ENCODE assay signal across 23 cellular contexts in genomic region chr16:19406891-19407491, GRCh38. TPM values are rescaled to one million over a fixed set of nuclear protein-coding genes. Genes with fewer than 3 reads are reported as not detected.
DNase-seq lines count a peak whose midpoint lies in the region; FAIRE-seq and TF ChIP-seq lines count a peak whose summit lies in the region.
"Had no signal": no experiment of that assay in that cellular context is flagged by ENCODE, and none has a peak within 500 bp of the region (broad histone marks: within the 10 kb centered on the region; RNA-seq: fewer than 3 reads in every experiment).

No MANE protein-coding gene starts in this region.

- peaks cover 0 to 12% (median 5%) of the 10 kb centered on the region in 4 experiments; a peak in 4 of 7 replicates for H3K27me3 ChIP-seq in H1 (replicated peaks in 1 of 4; ENCODE audit: control insufficient read depth in 3 of 4, extremely low read depth in 1 of 4, insufficient read depth in 3 of 4, low read length in 3 of 4)

- no peak for TF ChIP-seq EP300 in H1 (IDR thresholded peaks at IDR 0.05; ENCODE audit: borderline replicate concordance in 1 of 2, low read depth in 2 of 2, low read length in 2 of 2)

- no peak overlapping the region for H4K5ac ChIP-seq in H1 (ENCODE audit: insufficient read length, low read depth, low read length)

- no peak overlapping the region for H2BK15ac ChIP-seq in H1 (ENCODE audit: low read length)

- H3K18ac ChIP-seq in H1 (ENCODE audit: extremely low read depth, low read length): no peak overlapping the region

- H2BK12ac ChIP-seq in H1 (ENCODE audit: low read depth, low read length): no peak overlapping the region

- no peak overlapping the region for H3K9ac ChIP-seq in H1 (replicated peaks in 1 of 4; ENCODE audit: extremely low read depth in 1 of 4, low read depth in 3 of 4, low read length in 3 of 4)

- no peak for TF ChIP-seq RAD21 in H1 (IDR thresholded peaks at IDR 0.05 in 1 of 2, conservative IDR thresholded peaks at IDR 0.05 in 1 of 2; ENCODE audit: low read depth in 2 of 2, low read length in 2 of 2)

- H3K4ac ChIP-seq in H1 (replicated peaks; ENCODE audit: insufficient read length, low read depth, low read length): no peak overlapping the region

- H4K8ac ChIP-seq in H1 (ENCODE audit: extremely low read depth, insufficient read depth, low read length): no peak overlapping the region

- no peak overlapping the region for H2BK20ac ChIP-seq in H1 (ENCODE audit: low read length)

- no peak overlapping the region for H2AFZ ChIP-seq in H1 (ENCODE audit: low read length)

- POLR2A ChIA-PET in H1 (lab: Charles Lee; ENCODE audit: partially characterized antibody): interaction anchor here (1.3 kb wide), 1 partner anchor 11 kb away, joined by 3 read pairs; the partner anchor contains the start of gene TMC5

- peaks cover 1% of the 10 kb centered on the region for H3K36me3 Mint-ChIP-seq in progenitor cell of endocrine pancreas (ENCODE audit: insufficient read depth)

- H2AK5ac ChIP-seq in H1 (ENCODE audit: low read depth, low read length): no peak overlapping the region

- no peak overlapping the region for H2BK5ac ChIP-seq in H1 (ENCODE audit: low read depth, low read length)

- H3K4me1 Mint-ChIP-seq in progenitor cell of endocrine pancreas (ENCODE audit: low read depth): peaks cover 10% of the 10 kb centered on the region

- H3K14ac ChIP-seq in H1 (ENCODE audit: insufficient read length): no peak overlapping the region

- H3K9me3 Mint-ChIP-seq in progenitor cell of endocrine pancreas (ENCODE audit: low read depth): peaks cover 9% of the 10 kb centered on the region

- WGBS in H1 (ENCODE audit: extremely low coverage in 1 of 2, insufficient coverage in 1 of 2, insufficient read length in 1 of 2, insufficient replicate concordance in 2 of 2, low coverage in 1 of 2, low lambda C conversion rate in 2 of 2, missing lambda C conversion rate in 1 of 2), 2 experiments: 27% methylated on average over 5 of the region's 5 CpGs; no CpG with 5 or more reads in 1 of the 2 experiments

- no peaks in the 10 kb centered on the region for H3K79me1 ChIP-seq in H1 (ENCODE audit: low read depth, low read length)

- peak overlapping the region in 1 of 4 experiments; percentile 14; a peak in 2 of 8 replicates for H3K4me3 ChIP-seq in H1 (ENCODE audit: extremely low read depth in 1 of 4, insufficient read depth in 2 of 4, low read depth in 3 of 4, low read length in 4 of 4)
- H3K4me3 ChIP-seq: A549 had no signal

- H3K27me3 Mint-ChIP-seq in progenitor cell of endocrine pancreas: peaks cover 5% of the 10 kb centered on the region

- no peak overlapping the region for H3K27ac ChIP-seq in H1 (ENCODE audit: low read depth, low read length)
- H3K27ac ChIP-seq: 22Rv1, A549, C4-2B had no signal

- TF ChIP-seq POLR2A in H1 (IDR thresholded peaks at IDR 0.05; ENCODE audit: control extremely low read depth in 1 of 2, low read depth in 2 of 2, low read length in 2 of 2): no peak

- H3K9me3 ChIP-seq in H1 (ENCODE audit: insufficient read depth in 2 of 2, low read depth in 1 of 2, low read length in 1 of 2): peaks cover 5 to 9% of the 10 kb centered on the region in 2 experiments; a peak in 3 of 4 replicates

- H4K20me1 ChIP-seq in H1 (replicated peaks in 1 of 2; ENCODE audit: control insufficient read depth in 1 of 2, insufficient read depth in 2 of 2, low read length in 2 of 2): no peaks in the 10 kb centered on the region

- CTCF ChIA-PET in H1 (lab: Charles Lee; ENCODE audit: partially characterized antibody): interaction anchor here (0.7 to 2.8 kb wide), 5 partner anchors 15 to 163 kb away, joined by 3 to 13 read pairs (median 6); no protein-coding TSS in a partner anchor

- no peak for TF ChIP-seq CTCF in H1 (IDR thresholded peaks at IDR 0.05; ENCODE audit: control extremely low read depth in 1 of 3, insufficient read depth in 1 of 3, low read depth in 1 of 3, low read length in 3 of 3)
- TF ChIP-seq CTCF in progenitor cell of endocrine pancreas (IDR thresholded peaks at IDR 0.05; ENCODE audit: unreplicated experiment): no peak
- no peak for TF ChIP-seq CTCF in D721Med (IDR thresholded peaks at IDR 0.05; ENCODE audit: insufficient read depth, missing control alignments)

- no peak for FAIRE-seq in H1 (lab: Jason Lieb, UNC)
- FAIRE-seq in D721Med (lab: Jason Lieb, UNC): no peak
- FAIRE-seq: A549, H54, HepG2, HTR-8/SVneo had no signal

- peak overlapping the region in 1 of 2 experiments; percentile 21; a peak in 1 of 4 replicates for H3K4me2 ChIP-seq in H1 (ENCODE audit: insufficient read depth in 1 of 2, low read depth in 2 of 2, low read length in 2 of 2)
- H3K4me2 ChIP-seq: A549 had no signal

- peak overlapping the region; percentile 77 for H3K27ac Mint-ChIP-seq in progenitor cell of endocrine pancreas
- H3K27ac Mint-ChIP-seq: CD4-positive, alpha-beta T cell; HFFc6; IgD-negative memory B cell had no signal

- H4K91ac ChIP-seq in H1 (replicated peaks; ENCODE audit: insufficient read length, low read length): no peak overlapping the region

- no peaks in the 10 kb centered on the region for H3K36me3 ChIP-seq in H1 (ENCODE audit: control insufficient read depth in 2 of 4, insufficient read depth in 4 of 4, low read length in 3 of 4)

- H2BK120ac ChIP-seq in H1 (replicated peaks; ENCODE audit: low read depth, low read length): no peak overlapping the region

- H3K23ac ChIP-seq in H1 (ENCODE audit: insufficient read length): no peak overlapping the region

- no peak overlapping the region for H3K4me3 Mint-ChIP-seq in progenitor cell of endocrine pancreas (ENCODE audit: low read depth)
- H3K4me3 Mint-ChIP-seq: CD4-positive, alpha-beta T cell; HFFc6 had no signal

- H3K56ac ChIP-seq in H1 (replicated peaks; ENCODE audit: insufficient read length, low read depth, low read length): no peak overlapping the region

- peak; percentile 84 for DNase-seq in ELF-1 (ENCODE audit: low read depth, low spot score)
- peak; percentile 54 for DNase-seq in M059J (ENCODE audit: low read depth)
- DNase-seq in H1 (ENCODE audit: low read depth in 1 of 2, low spot score in 2 of 2): peak in 1 of 2 experiments; percentile 21
- DNase-seq in progenitor cell of endocrine pancreas (ENCODE audit: low spot score, unreplicated experiment): no peak
- DNase-seq in D721Med (ENCODE audit: insufficient read length, low spot score): no peak
- DNase-seq in T-helper 9 cell: no peak
- DNase-seq in RPMI8226: no peak
- DNase-seq: AML-193; Caco-2; CD4-positive, alpha-beta T cell; DMS153; DMS79; GF-D8; HFFc6; KBM-7 had no signal

- H3K4me1 ChIP-seq in H1 (replicated peaks in 1 of 4; ENCODE audit: control insufficient read depth in 3 of 4, insufficient read depth in 4 of 4, low read length in 3 of 4): peaks cover 0 to 3% (median 2%) of the 10 kb centered on the region in 4 experiments; a peak in 4 of 7 replicates
- H3K4me1 ChIP-seq: Caco-2 had no signal

- no peaks in the 10 kb centered on the region for H3K79me2 ChIP-seq in H1 (ENCODE audit: control insufficient read depth in 1 of 2, insufficient read depth in 2 of 2, low read length in 2 of 2)

- H3K23me2 ChIP-seq in H1 (ENCODE audit: low read depth, low read length): peaks cover 7% of the 10 kb centered on the region; the same call in 1 of the 2 replicates

TF ChIP-seq in H1, 55 proteins besides CTCF, POLR2A, EP300 and RAD21 (continues in another document):
- TF ChIP-seq FOSL1 (IDR thresholded peaks at IDR 0.05; ENCODE audit: insufficient read depth, low read depth, low read length) (no peak), RNF2 (IDR thresholded peaks at IDR 0.05; ENCODE audit: borderline replicate concordance, low read depth, low read length, missing control alignments, poor library complexity, severe bottlenecking) (no peak), TCF12 (IDR thresholded peaks at IDR 0.05; ENCODE audit: low read depth, low read length) (0 out of 2 replicates have a peak, but pooled peaks have one; percentile 13), YY1 (IDR thresholded peaks at IDR 0.05; ENCODE audit: low read depth, low read length) (peak; percentile 39; the same call in 1 of the 2 replicates), TAF7 (optimal IDR thresholded peaks at IDR 0.05; ENCODE audit: borderline replicate concordance, low read depth, low read length) (peak; percentile 14), HDAC2 (IDR thresholded peaks at IDR 0.05; ENCODE audit: borderline replicate concordance in 1 of 2, low read depth in 2 of 2, low read length in 2 of 2) (0 out of 4 replicates have a peak, but pooled peaks of 1 of the 2 experiments have one; percentile 33), CTBP2 (IDR thresholded peaks at IDR 0.05; ENCODE audit: borderline replicate concordance, insufficient read depth, insufficient read length, low read length) (no peak), SUZ12 (IDR thresholded peaks at IDR 0.05; ENCODE audit: low read length) (no peak), ASH2L (IDR thresholded peaks at IDR 0.05; ENCODE audit: low read length) (no peak), E2F6 (IDR thresholded peaks at IDR 0.05) (peak; percentile 47; the same call in 1 of the 2 replicates), EZH2 (IDR thresholded peaks at IDR 0.05; ENCODE audit: low read depth, low read length, severe bottlenecking) (no peak)
- TF ChIP-seq, protein P1, sequence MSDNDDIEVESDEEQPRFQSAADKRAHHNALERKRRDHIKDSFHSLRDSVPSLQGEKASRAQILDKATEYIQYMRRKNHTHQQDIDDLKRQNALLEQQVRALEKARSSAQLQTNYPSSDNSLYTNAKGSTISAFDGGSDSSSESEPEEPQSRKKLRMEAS (IDR thresholded peaks at IDR 0.05): peak; percentile 77

RNA-seq across cellular contexts. Expression of gene TMC5, which starts 10.7 kb away (rescaled TPM):
- 0.15 TPM in 1 of 2 replicates, not detected in the other for total RNA-seq in M059J (2014; rRNA removed; shearing (Covaris generic))
- total RNA-seq in H1 (2021; fragmentation: NEBNext Ultra II Directional; extraction: Animal tissue kit (Norgen Biotek cat#: 25700)): 1.8 and 3.9 TPM in 2 replicates
- polyA plus RNA-seq in H1 (2011; rRNA removed): 1.1 and 1.6 TPM in 2 replicates
- 1.1 TPM for polyA plus RNA-seq in H1 (2011; cell fraction: cytosol; rRNA removed)
- polyA plus RNA-seq in H1 (2011; cell fraction: nucleus; rRNA removed): 1.5 TPM
- 0.95 to 2.5 TPM (median 1.8 TPM) in 4 replicates for polyA plus RNA-seq in H1 (2012, experiment 1 of 2)
- polyA plus RNA-seq in H1 (2012, experiment 2 of 2): 0.20 TPM
- 3.9 TPM for polyA plus RNA-seq in H1 (2013, experiment 1 of 2)
- 5.4 TPM for polyA plus RNA-seq in H1 (2013, experiment 2 of 2)
- polyA minus RNA-seq in H1 (2011; rRNA and poly(A)+ RNA removed): 2.7 and 3.3 TPM in 2 replicates
- polyA minus RNA-seq in H1 (2011; cell fraction: cytosol; rRNA and poly(A)+ RNA removed): 0.88 TPM
- 1.4 TPM for polyA minus RNA-seq in H1 (2011; cell fraction: nucleus; rRNA and poly(A)+ RNA removed)
- 9.9 and 10.9 TPM in 2 replicates for total RNA-seq in progenitor cell of endocrine pancreas
- total RNA-seq: CD4-positive, alpha-beta T cell had no signal
- polyA plus RNA-seq: BJ, IgD-negative memory B cell had no signal

Comparison
In these comparisons a context has a peak if more than half of its experiments do, and no peak if none do; other contexts are left out.
1. DNase-seq: peak in ELF-1 (single experiment) and M059J (single experiment); none in progenitor cell of endocrine pancreas (single experiment), D721Med (single experiment), T-helper 9 cell (single experiment) and RPMI8226 (single experiment).